ENCODE assay signal across 20 cellular contexts in genomic region chr5:15594922-15595568, GRCh38.
DNase-seq lines count a peak whose midpoint lies in the region; ATAC-seq, FAIRE-seq and TF ChIP-seq lines count a peak whose summit lies in the region.
"Had no signal": no experiment of that assay in that cellular context is flagged by ENCODE, and none has a peak within 500 bp of the region (broad histone marks: within the 10 kb centered on the region; RNA-seq: fewer than 3 reads in every experiment).

No MANE protein-coding gene starts in this region.

- no peak overlapping the region for H4K5ac ChIP-seq in H9 (ENCODE audit: insufficient read length, low read depth, low read length)

- H3K4me1 ChIP-seq in A673 (ENCODE audit: insufficient read depth, low read length, poor library complexity, severe bottlenecking) (no peaks in the 10 kb centered on the region), H9 (ENCODE audit: insufficient read depth, low read length) (no peaks in the 10 kb centered on the region), mesenchymal stem cell (ENCODE audit: control insufficient read depth, insufficient read depth, low read depth, low read length) (no peaks in the 10 kb centered on the region)

- H3K4me3 ChIP-seq in A673 (ENCODE audit: low read depth, low read length, poor library complexity, severe bottlenecking) (no peak overlapping the region), fibroblast of villous mesenchyme (ENCODE audit: low read depth, low read length) (no peak overlapping the region), mesenchymal stem cell (ENCODE audit: insufficient read depth in 1 of 2, low read depth in 1 of 2, low read length in 2 of 2) (no peak overlapping the region)
- H3K4me3 ChIP-seq: GM23248 had no signal

- H3K36me3 Mint-ChIP-seq in H9 (ENCODE audit: insufficient read depth in 1 of 3, low read depth in 3 of 3), result peaks cover 0 to 4% (median 1%) of the 10 kb centered on the region in 3 experiments; a peak in 2 of 7 replicates
- H3K36me3 Mint-ChIP-seq: CD14-positive monocyte had no signal

- TF ChIP-seq CTCF in A673 (conservative IDR thresholded peaks at IDR 0.05; ENCODE audit: low read depth, low read length), result no peak
- TF ChIP-seq CTCF in H9 (conservative IDR thresholded peaks at IDR 0.05), result peak; percentile 31
- TF ChIP-seq CTCF in fibroblast of villous mesenchyme (IDR thresholded peaks at IDR 0.05; ENCODE audit: insufficient read depth, low read depth, low read length), result no peak

- BruUV-seq in A673 (replicated peaks; lab: Mats Ljungman, UMichigan), result no TSS peak

- H2BK15ac ChIP-seq in H9 (ENCODE audit: low read depth, low read length) (no peak overlapping the region), mesenchymal stem cell (ENCODE audit: low read depth, poor library complexity, severe bottlenecking) (no peak overlapping the region)

- no peak overlapping the region for H2BK5ac ChIP-seq in H9 (ENCODE audit: insufficient read length, low read length)
- H2BK5ac ChIP-seq in mesenchymal stem cell (ENCODE audit: low read depth, low read length, poor library complexity, severe bottlenecking), result no peak overlapping the region

- H3K56ac ChIP-seq in H9 (ENCODE audit: insufficient read length, low read depth, low read length), result no peak overlapping the region

- H3K79me2 ChIP-seq in H9 (ENCODE audit: insufficient read depth, low read length), result no peaks in the 10 kb centered on the region

- H3K36me3 ChIP-seq in A673 (ENCODE audit: insufficient read depth, low read length, poor library complexity, severe bottlenecking) (no peaks in the 10 kb centered on the region), mesenchymal stem cell (ENCODE audit: control insufficient read depth in 1 of 2, insufficient read depth in 2 of 2, low read depth in 1 of 2, low read length in 2 of 2) (no peaks in the 10 kb centered on the region)

- DNase-seq in A673 (ENCODE audit: low spot score) (peak; percentile 10), H9 (no peak), fibroblast of villous mesenchyme (ENCODE audit: low read depth) (peak; percentile 30), mesenchymal stem cell (peak; percentile 18), H54 (ENCODE audit: insufficient read length, low spot score) (no peak), G401 (ENCODE audit: low spot score) (no peak), NCI-H2196 treated with DMSO at 0.1 percent for 48 hours (lab: John Stamatoyannopoulos, UW; ENCODE audit: unreplicated experiment) (no peak)
- DNase-seq: DMS79, GM23248, Karpas-422, NCI-H1694, NCI-H2081, NCI-H345, PC-3, SHP77 had no signal

- H3K27me3 ChIP-seq in A673 (replicated peaks; ENCODE audit: insufficient read depth, low read depth, low read length, poor library complexity) (no peaks in the 10 kb centered on the region), H9 (ENCODE audit: insufficient read depth, low read length) (no peaks in the 10 kb centered on the region), mesenchymal stem cell (ENCODE audit: control insufficient read depth in 1 of 2, insufficient read depth in 1 of 2, low read length in 2 of 2) (no peaks in the 10 kb centered on the region)

- in situ Hi-C loops in G401 (cut with HindIII; ENCODE audit: low sequenced_read_pairs), result no loop called here

- no peaks in the 10 kb centered on the region for H3K27me3 Mint-ChIP-seq in H9 (ENCODE audit: low read depth)
- H3K27me3 Mint-ChIP-seq: B cell had no signal

- H3K9me3 ChIP-seq in A673 (ENCODE audit: low read depth, low read length, poor library complexity, severe bottlenecking) (no peaks in the 10 kb centered on the region), H9 (ENCODE audit: control insufficient read depth, low read depth, low read length) (no peaks in the 10 kb centered on the region), mesenchymal stem cell (ENCODE audit: control insufficient read depth, low read length) (no peaks in the 10 kb centered on the region)

- no peak overlapping the region for H4K91ac ChIP-seq in H9 (ENCODE audit: insufficient read length, low read depth, low read length)
- no peak overlapping the region for H4K91ac ChIP-seq in mesenchymal stem cell (ENCODE audit: low read length)

- H2AK5ac ChIP-seq in H9 (ENCODE audit: insufficient read length, low read length) (no peak overlapping the region), mesenchymal stem cell (ENCODE audit: low read length, severe bottlenecking) (no peak overlapping the region)

- H3K4me1 Mint-ChIP-seq in H9, result peaks cover 23 to 28% of the 10 kb centered on the region in 2 experiments
- H3K4me1 Mint-ChIP-seq: B cell, CD14-positive monocyte had no signal

- no peak for FAIRE-seq in H54 (lab: Jason Lieb, UNC)
- FAIRE-seq: A204.1, GM12891 had no signal

- no peak overlapping the region for H2BK20ac ChIP-seq in H9 (ENCODE audit: low read depth, low read length, poor library complexity, severe bottlenecking)

- TF ChIP-seq POLR2A in H54 (IDR thresholded peaks at IDR 0.05; ENCODE audit: low read depth, low read length), result no peak

- no peaks in the 10 kb centered on the region for H4K20me1 ChIP-seq in H9 (ENCODE audit: control insufficient read depth, insufficient read depth, insufficient read length)

- WGBS in H9 (ENCODE audit: extremely low coverage, insufficient read length, low lambda C conversion rate), result no CpG with 5 or more reads among the region's 7 CpGs
- WGBS in mesenchymal stem cell, result 64% methylated on average over 5 of the region's 7 CpGs

- H3K23ac ChIP-seq in H9 (ENCODE audit: insufficient read length, low read depth, low read length) (no peak overlapping the region), mesenchymal stem cell (ENCODE audit: low read length in 2 of 2) (no peak overlapping the region)

- H2AFZ ChIP-seq in H9 (ENCODE audit: low read length) (no peak overlapping the region), mesenchymal stem cell (ENCODE audit: low read depth, low read length) (no peak overlapping the region)
- H2AFZ ChIP-seq: GM23248 had no signal

- H3K27ac ChIP-seq in A673 (ENCODE audit: low read depth, low read length, poor library complexity, severe bottlenecking) (no peak overlapping the region), H9 (ENCODE audit: insufficient read length, low read depth, low read length) (no peak overlapping the region), mesenchymal stem cell (ENCODE audit: low read length, poor library complexity, severe bottlenecking) (no peak overlapping the region)
- H3K27ac ChIP-seq: GM23248 had no signal

- H3K23me2 ChIP-seq in H9 (ENCODE audit: insufficient read length, low read depth, low read length, poor library complexity, severe bottlenecking), result no peaks in the 10 kb centered on the region

- intact Hi-C loops in A673 (cut with micrococcal nuclease; ENCODE audit: unreplicated experiment), result no loop called here

- no peak overlapping the region for H3K18ac ChIP-seq in H9 (ENCODE audit: insufficient read length, low read depth, low read length)
- no peak overlapping the region for H3K18ac ChIP-seq in mesenchymal stem cell (ENCODE audit: low read depth in 1 of 2, low read length in 2 of 2)

- H2BK120ac ChIP-seq in H9 (ENCODE audit: low read depth, low read length, poor library complexity, severe bottlenecking) (no peak overlapping the region), mesenchymal stem cell (ENCODE audit: low read depth, low read length) (no peak overlapping the region)

- H3K4me2 ChIP-seq in H9 (ENCODE audit: insufficient read depth, insufficient read length, low read length) (no peak overlapping the region), mesenchymal stem cell (ENCODE audit: low read length, poor library complexity, severe bottlenecking) (no peak overlapping the region)

- H4K8ac ChIP-seq in H9 (replicated peaks; ENCODE audit: insufficient read length, low read depth, low read length) (no peak overlapping the region), mesenchymal stem cell (ENCODE audit: low read length) (no peak overlapping the region)

- H3K14ac ChIP-seq in H9 (ENCODE audit: insufficient read depth, low read length), result no peak overlapping the region
- no peak overlapping the region for H3K14ac ChIP-seq in mesenchymal stem cell (ENCODE audit: low read length in 2 of 2)

- H3K4ac ChIP-seq in H9 (ENCODE audit: low read depth, low read length), result no peak overlapping the region
- no peak overlapping the region for H3K4ac ChIP-seq in mesenchymal stem cell (ENCODE audit: low read depth in 1 of 2, low read length in 2 of 2)

- ATAC-seq in GM18502 (IDR thresholded peaks at IDR 0.05; ENCODE audit: poor library complexity, unreplicated experiment), result no peak
- ATAC-seq: PC-3 had no signal

- H3K4me3 Mint-ChIP-seq in H9, result no peak overlapping the region
- H3K4me3 Mint-ChIP-seq: B cell, CD14-positive monocyte had no signal

- CTCF ChIA-PET in A673 (lab: Charles Lee), result no interaction called here

- POLR2A ChIA-PET in A673 (lab: Charles Lee; ENCODE audit: low non-redundant PET), result no interaction called here

- no peak overlapping the region for H2BK12ac ChIP-seq in H9 (ENCODE audit: insufficient read length, low read depth, low read length)
- no peak overlapping the region for H2BK12ac ChIP-seq in mesenchymal stem cell (ENCODE audit: low read length in 2 of 2)

- H3K79me1 ChIP-seq in H9 (ENCODE audit: insufficient read depth, low read depth, low read length, poor library complexity, severe bottlenecking), result no peaks in the 10 kb centered on the region
- peaks cover 40% of the 10 kb centered on the region for H3K79me1 ChIP-seq in mesenchymal stem cell (replicated peaks; ENCODE audit: low read length, poor library complexity, severe bottlenecking)

- no peak overlapping the region for H3T11ph ChIP-seq in H9 (ENCODE audit: low read length)

- H3K9me3 Mint-ChIP-seq in H9, result peaks cover 0 to 2% of the 10 kb centered on the region in 2 experiments; a peak in 1 of 5 replicates

- H3K9ac ChIP-seq in H9 (ENCODE audit: extremely low read depth, insufficient read length, low read length) (no peak overlapping the region), mesenchymal stem cell (ENCODE audit: low read length) (no peak overlapping the region)
- H3K9ac ChIP-seq: GM23248 had no signal

- H3K27ac Mint-ChIP-seq in H9, result no peak overlapping the region; a peak in 2 of 7 replicates
- H3K27ac Mint-ChIP-seq: B cell, CD14-positive monocyte had no signal

Comparison
In these comparisons a context has a peak if more than half of its experiments do, and no peak if none do; other contexts are left out.
1. DNase-seq: peak in A673 (single experiment), fibroblast of villous mesenchyme (single experiment) and mesenchymal stem cell (single experiment); none in H9 (single experiment), H54 (single experiment), G401 (single experiment) and NCI-H2196 treated with DMSO at 0.1 percent for 48 hours (single experiment).